11 cellular contexts compared by ENCODE assay signal in the genomic region with DNA sequence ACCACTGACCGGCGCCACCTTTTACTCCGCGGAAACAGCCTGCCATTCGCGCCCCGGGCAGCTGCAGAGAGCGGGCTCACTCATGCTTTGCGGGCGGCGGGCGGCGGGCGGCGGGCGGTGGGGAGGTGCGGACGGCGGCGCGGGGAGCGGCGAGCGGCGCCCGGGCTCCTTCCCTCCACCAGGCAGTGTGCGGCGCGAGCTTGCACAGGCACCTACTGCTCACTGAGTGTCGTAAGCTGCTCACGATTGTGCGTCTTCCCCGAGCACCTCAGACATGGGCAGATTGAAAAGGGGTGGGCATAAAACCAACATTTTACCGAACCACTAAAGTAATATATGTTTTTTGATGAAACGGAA. TPM values are rescaled to one million over a fixed set of nuclear protein-coding genes. Genes with fewer than 3 reads are reported as not detected.
DNase-seq lines count a peak whose midpoint lies in the region; ATAC-seq, FAIRE-seq and TF ChIP-seq lines count a peak whose summit lies in the region.
"Had no signal": no experiment of that assay in that cellular context is flagged by ENCODE, and none has a peak within 500 bp of the region (broad histone marks: within the 10 kb centered on the region; RNA-seq: fewer than 3 reads in every experiment).

A gene with protein sequence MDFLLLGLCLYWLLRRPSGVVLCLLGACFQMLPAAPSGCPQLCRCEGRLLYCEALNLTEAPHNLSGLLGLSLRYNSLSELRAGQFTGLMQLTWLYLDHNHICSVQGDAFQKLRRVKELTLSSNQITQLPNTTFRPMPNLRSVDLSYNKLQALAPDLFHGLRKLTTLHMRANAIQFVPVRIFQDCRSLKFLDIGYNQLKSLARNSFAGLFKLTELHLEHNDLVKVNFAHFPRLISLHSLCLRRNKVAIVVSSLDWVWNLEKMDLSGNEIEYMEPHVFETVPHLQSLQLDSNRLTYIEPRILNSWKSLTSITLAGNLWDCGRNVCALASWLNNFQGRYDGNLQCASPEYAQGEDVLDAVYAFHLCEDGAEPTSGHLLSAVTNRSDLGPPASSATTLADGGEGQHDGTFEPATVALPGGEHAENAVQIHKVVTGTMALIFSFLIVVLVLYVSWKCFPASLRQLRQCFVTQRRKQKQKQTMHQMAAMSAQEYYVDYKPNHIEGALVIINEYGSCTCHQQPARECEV (minus strand): TSS at position 231 of the 357 bp plus-strand sequence. CDS start 933 bp downstream, outside the sequence.

- no peak for FAIRE-seq in D721Med (lab: Jason Lieb, UNC)

- no peak within 1 kb of the TSS for H3K4me3 ChIP-seq in osteoblast (ENCODE audit: insufficient read depth, low read length)

- no peaks in the 10 kb centered on the region for H3K36me3 ChIP-seq in osteoblast (ENCODE audit: insufficient read depth, low read length)

- no peak within 1 kb of the TSS for H2AFZ ChIP-seq in osteoblast (ENCODE audit: low read length)

- peaks cover 23% of the 10 kb centered on the region for H3K4me1 Mint-ChIP-seq in glutamatergic neuron (ENCODE audit: low read depth, unreplicated experiment)

- peak; percentile 12 for TF ChIP-seq CTCF in D721Med (IDR thresholded peaks at IDR 0.05; ENCODE audit: insufficient read depth, missing control alignments)
- TF ChIP-seq CTCF in RWPE1 (conservative IDR thresholded peaks at IDR 0.05; ENCODE audit: low read depth) = no peak
- no peak for TF ChIP-seq CTCF in glutamatergic neuron (IDR thresholded peaks at IDR 0.05; ENCODE audit: partially characterized antibody, unreplicated experiment)
- no peak for TF ChIP-seq CTCF in osteoblast (IDR thresholded peaks at IDR 0.05; ENCODE audit: extremely low read depth, low read depth, low read length)

- no peak for ATAC-seq in HG03439 (IDR thresholded peaks at IDR 0.05; ENCODE audit: unreplicated experiment)

- no peak within 1 kb of the TSS for H3K27ac ChIP-seq in RWPE1
- no peak within 1 kb of the TSS for H3K27ac ChIP-seq in osteoblast (ENCODE audit: low read depth, low read length)

- H3K27ac Mint-ChIP-seq in glutamatergic neuron (ENCODE audit: unreplicated experiment) = peak within 1 kb of the TSS; percentile 57

- H3K4me2 ChIP-seq in osteoblast (ENCODE audit: insufficient read depth, low read length) = no peak within 1 kb of the TSS

- peaks cover 4% of the 10 kb centered on the region for H3K27me3 ChIP-seq in osteoblast (ENCODE audit: insufficient read depth, low read length)

- H3K9me3 ChIP-seq in osteoblast (ENCODE audit: low read depth, low read length) = no peaks in the 10 kb centered on the region

- no peaks in the 10 kb centered on the region for H3K79me2 ChIP-seq in osteoblast (ENCODE audit: insufficient read depth, low read length)

- H3K4me1 ChIP-seq in osteoblast (ENCODE audit: insufficient read depth, low read length) = no peaks in the 10 kb centered on the region

- H3K36me3 Mint-ChIP-seq in glutamatergic neuron (ENCODE audit: unreplicated experiment) = no peaks in the 10 kb centered on the region

- H4K20me1 ChIP-seq in osteoblast (ENCODE audit: insufficient read depth, low read length) = no peaks in the 10 kb centered on the region

- H3K4me3 Mint-ChIP-seq in glutamatergic neuron (ENCODE audit: unreplicated experiment) = peak within 1 kb of the TSS; percentile 90

- CTCF ChIA-PET in RWPE1 (lab: Yijun Ruan, JAX) = no interaction called here

- H3K27me3 Mint-ChIP-seq in glutamatergic neuron (ENCODE audit: unreplicated experiment) = peaks cover 22% of the 10 kb centered on the region

- POLR2A ChIA-PET in RWPE1 (lab: Yijun Ruan, JAX; ENCODE audit: low non-redundant PET) = no interaction called here

- H3K9me3 Mint-ChIP-seq in glutamatergic neuron (ENCODE audit: unreplicated experiment) = peaks cover 14% of the 10 kb centered on the region

- DNase-seq in D721Med (ENCODE audit: insufficient read length, low spot score) (peak; percentile 35), RWPE1 (ENCODE audit: low spot score) (peak; percentile 1), glutamatergic neuron (peak; percentile 59), osteoblast (ENCODE audit: insufficient read length, low spot score, missing footprints) (peak; percentile 43), dedifferentiated amniotic fluid mesenchymal stem cell (ENCODE audit: extremely low spot score) (no peak)
- DNase-seq in stimulated activated CD4-positive, alpha-beta T cell treated with anti-CD3 and anti-CD28 coated beads, Interleukin-4, amount 100 ng/mL, for 24 hours = no peak
- no peak for DNase-seq in activated CD4-positive, alpha-beta T cell treated with anti-CD3 and anti-CD28 coated beads for 1 hour
- DNase-seq: activated effector memory CD4-positive, alpha-beta T cell treated with anti-CD3 and anti-CD28 coated beads, Interleukin-2, amount 50 U/mL, for 16 hours; SIG-M5; stimulated activated CD4-positive, alpha-beta T cell treated with anti-CD3 and anti-CD28 coated beads, Interleukin-1b, Interleukin-23, amount 100 ng/mL, for 48 hours had no signal

RNA-seq across cellular contexts. Expression of the gene that starts here (rescaled TPM):
- total RNA-seq in glutamatergic neuron (ENCODE audit: unreplicated experiment) (3.8 TPM), osteoblast (0.29 TPM in 1 of 2 replicates, not detected in the other)

Comparison
In these comparisons a context has a peak if more than half of its experiments do, and no peak if none do; other contexts are left out.
1. Peak in DNase-seq in osteoblast; RNA of the gene not detected or under 1 TPM.
2. DNase-seq: peak in D721Med (single experiment), RWPE1 (single experiment) and glutamatergic neuron (single experiment); none in dedifferentiated amniotic fluid mesenchymal stem cell (single experiment), stimulated activated CD4-positive, alpha-beta T cell treated with anti-CD3 and anti-CD28 coated beads, Interleukin-4, amount 100 ng/mL, for 24 hours (single experiment) and activated CD4-positive, alpha-beta T cell treated with anti-CD3 and anti-CD28 coated beads for 1 hour (single experiment).